In genomic region chr1:243471026-243471685, GRCh38 we compare ENCODE assay signal across 14 cellular contexts.
DNase-seq lines count a peak whose midpoint lies in the region; ATAC-seq and TF ChIP-seq lines count a peak whose summit lies in the region.
"Had no signal": no experiment of that assay in that cellular context is flagged by ENCODE, and none has a peak within 500 bp of the region (broad histone marks: within the 10 kb centered on the region; RNA-seq: fewer than 3 reads in every experiment).

No MANE protein-coding gene starts in this region.

- DNase-seq in Karpas-422 (no peak), NCI-H524 treated with DMSO at 0.1 percent for 48 hours (lab: John Stamatoyannopoulos, UW) (peak; percentile 97), sciatic nerve (ENCODE audit: low spot score) (no peak), GM13977 (ENCODE audit: low spot score) (no peak), SHP77 (lab: John Stamatoyannopoulos, UW) (no peak)
- DNase-seq: activated CD4-positive, alpha-beta T cell treated with anti-CD3 and anti-CD28 coated beads, Interleukin-2, amount 50 U/mL, for 1 hour; CD8-positive, alpha-beta memory T cell; cortex of kidney; esophagus squamous epithelium; nephron progenitor cell; stimulated activated naive CD4-positive, alpha-beta T cell treated with Interleukin-2 at 50 U/mL for 16 hours had no signal

- H3K27me3 ChIP-seq in Karpas-422 (ENCODE audit: low read length) (no peaks in the 10 kb centered on the region), ectodermal cell (ENCODE audit: control insufficient read depth, insufficient read depth, low read length, poor library complexity, severe bottlenecking) (no peaks in the 10 kb centered on the region)
- H3K27me3 ChIP-seq: esophagus squamous epithelium had no signal

- H4K20me1 ChIP-seq in Karpas-422 (ENCODE audit: insufficient read depth, low read depth, low read length): no peaks in the 10 kb centered on the region

- H3K36me3 ChIP-seq in Karpas-422 (ENCODE audit: insufficient read depth, low read length) (no peaks in the 10 kb centered on the region), ectodermal cell (ENCODE audit: control insufficient read depth, insufficient read depth, low read length) (no peaks in the 10 kb centered on the region)

- ATAC-seq in sciatic nerve (peak; percentile 43), HG03135 (IDR thresholded peaks at IDR 0.05; ENCODE audit: unreplicated experiment) (no peak)
- ATAC-seq: Panc1 had no signal

- H3K4me3 ChIP-seq in Karpas-422 (ENCODE audit: low read length): no peak overlapping the region
- no peak overlapping the region for H3K4me3 ChIP-seq in ectodermal cell (ENCODE audit: insufficient read depth, low read depth, low read length)
- H3K4me3 ChIP-seq: esophagus squamous epithelium had no signal

- 55 to 59% methylated on average over 17 of the region's 17 CpGs for WGBS in ectodermal cell, 2 experiments

- H3K27ac ChIP-seq in Karpas-422 (ENCODE audit: low read length) (0 out of 2 replicates have a peak overlapping the region, but pooled peaks have one; percentile 29), ectodermal cell (ENCODE audit: insufficient read depth, low read depth, low read length, poor library complexity, severe bottlenecking) (peak overlapping the region; percentile 64)
- H3K27ac ChIP-seq: esophagus squamous epithelium had no signal

- H3K9me3 ChIP-seq in Karpas-422 (ENCODE audit: low read length) (no peaks in the 10 kb centered on the region), ectodermal cell (ENCODE audit: control insufficient read depth, low read length) (no peaks in the 10 kb centered on the region)
- H3K9me3 ChIP-seq: esophagus squamous epithelium had no signal

- H3K79me2 ChIP-seq in Karpas-422 (ENCODE audit: low read length): no peaks in the 10 kb centered on the region

- no peak overlapping the region for H3K9ac ChIP-seq in Karpas-422 (ENCODE audit: low read length)

- H2AFZ ChIP-seq in Karpas-422 (ENCODE audit: low read length): no peak overlapping the region

- TF ChIP-seq CTCF in GM13977 (IDR thresholded peaks at IDR 0.05; ENCODE audit: extremely low read depth, insufficient read depth, missing control alignments): no peak

- no peaks in the 10 kb centered on the region for H3K9me2 ChIP-seq in Karpas-422 (replicated peaks; ENCODE audit: insufficient read depth, low read length)

- in situ Hi-C loops in GM13977 (cut with MboI; ENCODE audit: low pct_unique_long_range_greater_than_20kb, low sequenced_read_pairs, unreplicated experiment): no loop called here

- peak overlapping the region; percentile 53 for H3K4me2 ChIP-seq in Karpas-422 (ENCODE audit: low read depth, low read length, poor library complexity, severe bottlenecking)

- intact Hi-C loops in sciatic nerve (cut with DNase I): no loop called here

- H3K4me1 ChIP-seq in Karpas-422 (ENCODE audit: low read length) (peaks cover 20% of the 10 kb centered on the region), ectodermal cell (ENCODE audit: control insufficient read depth, insufficient read depth, low read length) (peaks cover 55% of the 10 kb centered on the region)
